9 cellular contexts compared by ENCODE assay signal in the genomic region with DNA sequence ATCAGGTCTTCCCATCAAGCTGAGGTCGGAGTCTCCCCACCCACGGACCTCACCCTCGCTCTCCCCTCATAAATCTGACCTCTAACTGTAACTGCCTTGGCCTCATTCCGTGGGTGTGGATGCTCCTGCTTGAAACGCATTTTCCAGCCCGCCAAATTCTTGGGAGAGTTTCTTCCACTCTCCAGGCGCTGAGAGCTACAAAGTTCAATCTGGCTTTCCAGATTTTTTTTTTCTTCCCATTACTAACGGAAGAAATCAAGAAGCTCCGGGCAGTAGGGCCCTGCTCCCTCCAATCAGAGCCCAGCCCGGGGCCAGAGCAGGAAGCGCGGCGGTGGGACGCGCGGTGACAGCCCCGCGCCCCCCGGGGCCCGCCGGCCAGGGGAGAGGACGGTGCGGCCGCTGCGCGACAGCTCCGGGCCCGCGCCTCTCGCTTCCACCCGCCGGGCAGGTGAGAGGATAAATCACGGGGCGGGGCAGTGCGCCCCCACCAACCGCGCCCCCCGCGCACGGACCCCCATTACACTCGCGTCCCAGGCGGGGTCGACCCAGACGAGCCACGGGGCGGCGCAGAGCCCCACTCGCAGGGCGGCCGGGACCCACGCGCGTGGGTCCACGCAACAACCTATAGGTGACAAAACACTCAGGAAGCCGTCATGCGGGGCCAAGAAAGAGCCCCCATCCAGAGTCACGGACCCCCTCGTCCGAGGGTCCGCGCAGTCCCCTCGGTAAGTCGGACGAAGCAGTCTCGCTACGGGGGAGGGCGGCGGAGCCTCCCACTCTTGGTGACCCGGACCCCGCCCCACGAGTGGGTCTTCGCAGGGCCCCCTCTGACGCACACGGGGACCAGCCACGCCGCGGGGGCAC. TPM values are rescaled to one million over a fixed set of nuclear protein-coding genes. Genes with fewer than 3 reads are reported as not detected.
DNase-seq lines count a peak whose midpoint lies in the region; ATAC-seq and TF ChIP-seq lines count a peak whose summit lies in the region.
"Had no signal": no experiment of that assay in that cellular context is flagged by ENCODE, and none has a peak within 500 bp of the region (broad histone marks: within the 10 kb centered on the region; RNA-seq: fewer than 3 reads in every experiment).

No MANE protein-coding gene starts in this region.

- peaks cover 53% of the 10 kb centered on the region for H3K79me2 ChIP-seq in neural cell (replicated peaks; ENCODE audit: insufficient read depth, low read length)

- peak; percentile 30 for TF ChIP-seq RAD21 in neural cell (conservative IDR thresholded peaks at IDR 0.05)

- H3K4me2 ChIP-seq in neural cell (ENCODE audit: low read length) = peak overlapping the region; percentile 96

- TF ChIP-seq CTCF in neural cell (IDR thresholded peaks at IDR 0.05; ENCODE audit: poor library complexity, severe bottlenecking) = no peak

- H3K36me3 ChIP-seq in neural cell (ENCODE audit: insufficient read depth, low read length) = no peaks in the 10 kb centered on the region

- peak in 1 of 2 donors; percentile 1 for ATAC-seq in activated T-cell treated with anti-CD3 and anti-CD28 coated beads, Interleukin-2, amount 50 U/mL, for 4 hours
- ATAC-seq in GM21360 (IDR thresholded peaks at IDR 0.05; ENCODE audit: unreplicated experiment) = no peak

- peak overlapping the region; percentile 75 for H3K27ac ChIP-seq in neural cell (ENCODE audit: low read length)
- H3K27ac ChIP-seq: 22Rv1 had no signal

- no peaks in the 10 kb centered on the region for H3K27me3 Mint-ChIP-seq in activated T-cell treated with anti-CD3 and anti-CD28 coated beads, Interleukin-2, amount 50 U/mL, for 4 hours (ENCODE audit: low read depth)

- TF ChIP-seq EP300 in neural cell (conservative IDR thresholded peaks at IDR 0.05; ENCODE audit: poor library complexity, severe bottlenecking) = no peak

- peaks cover 16% of the 10 kb centered on the region for H4K20me1 ChIP-seq in neural cell (ENCODE audit: insufficient read depth)

- H3K36me3 Mint-ChIP-seq in activated T-cell treated with anti-CD3 and anti-CD28 coated beads, Interleukin-2, amount 50 U/mL, for 4 hours (ENCODE audit: insufficient read depth) = no peaks in the 10 kb centered on the region

- peak overlapping the region; percentile 91 for H3K9ac ChIP-seq in neural cell (ENCODE audit: low read length)

- H3K4me3 ChIP-seq in neural cell (ENCODE audit: low read length) = peak overlapping the region; percentile 99

- H3K27me3 ChIP-seq in neural cell (ENCODE audit: insufficient read depth, low read depth, low read length) = no peaks in the 10 kb centered on the region

- no peak overlapping the region for H2AFZ ChIP-seq in neural cell (ENCODE audit: low read depth, low read length)

- no peaks in the 10 kb centered on the region for H3K9me3 ChIP-seq in neural cell (ENCODE audit: low read length)

- H3K9me2 ChIP-seq in neural cell (ENCODE audit: insufficient read depth, low read length) = no peaks in the 10 kb centered on the region

- peaks cover 26% of the 10 kb centered on the region for H3K4me1 Mint-ChIP-seq in activated T-cell treated with anti-CD3 and anti-CD28 coated beads, Interleukin-2, amount 50 U/mL, for 4 hours (ENCODE audit: low read depth)

- H3K4me3 Mint-ChIP-seq in activated T-cell treated with anti-CD3 and anti-CD28 coated beads, Interleukin-2, amount 50 U/mL, for 4 hours = peak overlapping the region; percentile 84

- H3K9me3 Mint-ChIP-seq in activated T-cell treated with anti-CD3 and anti-CD28 coated beads, Interleukin-2, amount 50 U/mL, for 4 hours = no peaks in the 10 kb centered on the region

- DNase-seq in DMS 273 (lab: John Stamatoyannopoulos, UW; ENCODE audit: unreplicated experiment) (peak; percentile 66), DMS 273 treated with DMSO at 0.1 percent for 48 hours (lab: John Stamatoyannopoulos, UW) (no peak), fibroblast of peridontal ligament (ENCODE audit: extremely low read depth) (peak; percentile 56), H4 (ENCODE audit: low spot score) (no peak), GOT3 (lab: John Stamatoyannopoulos, UW) (no peak)
- peak; percentile 12 for DNase-seq in activated T-cell treated with anti-CD3 and anti-CD28 coated beads, Interleukin-2, amount 50 U/mL, for 4 hours

- H3F3A ChIP-seq in neural cell (ENCODE audit: insufficient read depth, low read length, poor library complexity, severe bottlenecking) = no peaks in the 10 kb centered on the region

TF ChIP-seq in neural cell, 6 proteins besides CTCF, POLR2A, EP300 and RAD21:
- TF ChIP-seq EZH2 (IDR thresholded peaks at IDR 0.05; ENCODE audit: borderline replicate concordance, insufficient read depth, low read length, poor library complexity, severe bottlenecking) (no peak), REST (IDR thresholded peaks at IDR 0.05; ENCODE audit: borderline replicate concordance) (no peak), SMC3 (conservative IDR thresholded peaks at IDR 0.05; ENCODE audit: poor library complexity) (no peak), POLR2AphosphoS5 (IDR thresholded peaks at IDR 0.05) (peak; percentile 13)

RNA-seq across cellular contexts. Expression of gene AFAP1, which starts 0.9 kb away (rescaled TPM):
- 10 to 100 TPM; 13.1 to 17.7 (median 14.7) TPM for total RNA-seq in activated T-cell treated with anti-CD3 and anti-CD28 coated beads, Interleukin-2, amount 50 U/mL, for 4 hours
- polyA plus RNA-seq in neural cell = 38.9 and 44.1 TPM in 2 replicates
- polyA minus RNA-seq in neural cell = 99.4 and 103 TPM in 2 replicates
- total RNA-seq in H4 (2014; rRNA removed; shearing (Covaris generic)) = 43.2 and 45.6 TPM in 2 replicates

Comparison
In these comparisons a context has a peak if more than half of its experiments do, and no peak if none do; other contexts are left out.
1. DNase-seq: peak in DMS 273 (single experiment), activated T-cell treated with anti-CD3 and anti-CD28 coated beads, Interleukin-2, amount 50 U/mL, for 4 hours (single experiment) and fibroblast of peridontal ligament (single experiment); none in DMS 273 treated with DMSO at 0.1 percent for 48 hours (single experiment), H4 (single experiment) and GOT3 (single experiment).